In the genomic region with DNA sequence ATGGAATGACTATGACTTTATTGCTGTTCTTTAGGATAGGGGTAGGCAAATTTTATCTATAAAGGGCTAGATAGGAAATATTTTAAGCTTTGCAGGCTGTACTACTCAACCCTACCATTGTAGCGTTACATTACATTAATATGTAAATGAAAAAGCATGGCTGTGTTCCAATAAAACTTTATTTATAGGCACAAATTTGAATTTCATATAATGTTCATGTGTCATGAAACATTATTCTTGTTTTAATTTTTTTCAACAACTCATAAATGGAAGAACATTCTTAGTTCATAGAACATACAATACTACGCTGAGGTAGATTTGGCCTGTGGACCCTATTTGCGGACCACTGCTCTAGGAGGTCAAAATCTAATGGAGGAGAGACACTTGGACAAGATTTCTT, we compare ENCODE assay signal across 36 cellular contexts.
"Had no signal": no experiment of that assay in that cellular context is flagged by ENCODE, and none has a peak within 500 bp of the region (broad histone marks: within the 10 kb centered on the region; RNA-seq: fewer than 3 reads in every experiment).

No MANE protein-coding gene starts in this region.

- ATAC-seq: activated CD8-positive, alpha-beta T cell treated with anti-CD3 and anti-CD28 coated beads for 36 hours; activated naive CD4-positive, alpha-beta T cell treated with anti-CD3 and anti-CD28 coated beads, Interleukin-2, amount 50 U/mL, for 72 hours; activated T-cell treated with anti-CD3 and anti-CD28 coated beads, Interleukin-2, amount 50 U/mL, for 4 hours; activated T-cell treated with anti-CD3 and anti-CD28 coated beads, Interleukin-2, amount 50 U/mL, for 72 hours; activated T-helper 17 cell treated with anti-CD3 and anti-CD28 coated beads, Interleukin-2, amount 50 U/mL, for 72 hours; body of pancreas had no signal

- H3K4me1 ChIP-seq: adrenal gland, body of pancreas, breast epithelium had no signal

- DNase-seq: activated B cell treated with CpG ODN at 0.5 μM for 24 hours; activated CD4-positive, alpha-beta memory T cell treated with anti-CD3 and anti-CD28 coated beads for 36 hours; activated CD4-positive, alpha-beta T cell treated with anti-CD3 and anti-CD28 coated beads for 4 hours; activated CD4-positive, alpha-beta T cell treated with anti-CD3 and anti-CD28 coated beads, Interleukin-2, amount 10 ng/mL, durations not matched to agents 24 days and 14 days; activated CD4-positive, alpha-beta T cell treated with anti-CD3 and anti-CD28 coated beads, Interleukin-2, amount 50 U/mL, for 1 hour; activated CD4-positive, alpha-beta T cell treated with anti-CD3 and anti-CD28 coated beads, Interleukin-2, amount 50 U/mL, for 4 hours; activated CD4-positive, CD25-positive, alpha-beta regulatory T cell treated with anti-CD3 and anti-CD28 coated beads, Interleukin-2, amount 50 U/mL, for 72 hours; activated CD8-positive, alpha-beta memory T cell treated with anti-CD3 and anti-CD28 coated beads, Interleukin-2, amount 50 U/mL, for 4 hours; activated CD8-positive, alpha-beta T cell treated with anti-CD3 and anti-CD28 coated beads for 36 hours; activated effector memory CD4-positive, alpha-beta T cell treated with anti-CD3 and anti-CD28 coated beads, Interleukin-2, amount 50 U/mL, for 16 hours; activated gamma-delta T cell treated with Interleukin-2 at 50 U/mL for 16 hours; activated naive CD4-positive, alpha-beta T cell; activated naive CD4-positive, alpha-beta T cell treated with anti-CD3 and anti-CD28 coated beads for 36 hours; activated naive CD4-positive, alpha-beta T cell treated with anti-CD3 and anti-CD28 coated beads, Interleukin-2, amount 50 U/mL, for 16 hours; activated naive CD8-positive, alpha-beta T cell treated with anti-CD3 and anti-CD28 coated beads for 36 hours; activated T-cell treated with anti-CD3 and anti-CD28 coated beads for 4 hours; activated T-cell treated with anti-CD3 and anti-CD28 coated beads, Interleukin-2, amount 50 U/mL, for 1 hour; activated T-cell treated with anti-CD3 and anti-CD28 coated beads, Interleukin-2, amount 50 U/mL, for 4 hours; activated T-cell treated with anti-CD3 and anti-CD28 coated beads, Interleukin-2, amount 50 U/mL, for 72 hours; adrenal gland; amniotic stem cell; aorta; body of pancreas; brain microvascular endothelial cell; central memory CD4-positive, alpha-beta T cell; T-helper 2 cell; T-helper 9 cell had no signal

- H3K4me1 Mint-ChIP-seq: activated B cell treated with CpG ODN at 0.5 μM for 24 hours; activated CD4-positive, alpha-beta T cell treated with anti-CD3 and anti-CD28 coated beads, Interleukin-2, amount 10 ng/mL, durations not matched to agents 24 days and 14 days; activated naive CD8-positive, alpha-beta T cell treated with anti-CD3 and anti-CD28 coated beads for 36 hours; activated T-helper 17 cell treated with anti-CD3 and anti-CD28 coated beads, Interleukin-2, amount 50 U/mL, for 72 hours had no signal

- H3K4me3 ChIP-seq: adrenal gland, body of pancreas, breast epithelium had no signal

- H3K27me3 Mint-ChIP-seq: activated B cell treated with CpG ODN at 0.5 μM for 24 hours; activated CD4-positive, alpha-beta memory T cell treated with anti-CD3 and anti-CD28 coated beads for 36 hours; activated CD4-positive, alpha-beta T cell treated with anti-CD3 and anti-CD28 coated beads, Interleukin-2, amount 10 ng/mL, durations not matched to agents 24 days and 14 days; activated CD8-positive, alpha-beta T cell treated with anti-CD3 and anti-CD28 coated beads for 36 hours; activated T-helper 17 cell treated with anti-CD3 and anti-CD28 coated beads, Interleukin-2, amount 50 U/mL, for 72 hours had no signal

- H3K27ac ChIP-seq: adrenal gland, body of pancreas, brain microvascular endothelial cell, breast epithelium, VCaP had no signal

- H3K36me3 ChIP-seq: adrenal gland, brain microvascular endothelial cell, breast epithelium had no signal

- H3K27ac Mint-ChIP-seq: activated B cell treated with CpG ODN at 0.5 μM for 24 hours; activated CD4-positive, alpha-beta memory T cell treated with anti-CD3 and anti-CD28 coated beads for 36 hours; activated CD4-positive, alpha-beta T cell treated with anti-CD3 and anti-CD28 coated beads, Interleukin-2, amount 10 ng/mL, durations not matched to agents 24 days and 14 days; activated CD8-positive, alpha-beta T cell treated with anti-CD3 and anti-CD28 coated beads for 36 hours; activated naive CD4-positive, alpha-beta T cell treated with anti-CD3 and anti-CD28 coated beads for 36 hours; activated naive CD4-positive, alpha-beta T cell treated with anti-CD3 and anti-CD28 coated beads, Interleukin-2, amount 50 U/mL, for 72 hours; activated naive CD8-positive, alpha-beta T cell treated with anti-CD3 and anti-CD28 coated beads for 36 hours; activated T-cell treated with anti-CD3 and anti-CD28 coated beads, Interleukin-2, amount 50 U/mL, for 72 hours; activated T-helper 1 cell treated with anti-CD3 and anti-CD28 coated beads, Interleukin-12 subunit alpha, Interleukin-12 subunit beta, Interleukin-2, Interleukin-4 antibody, amounts not matched to agents 30 ng/mL and 10 ng/mL and 1 ng/mL, durations not matched to agents 14 hours and 24 hours and 36 hours; activated T-helper 17 cell treated with anti-CD3 and anti-CD28 coated beads, Interleukin-2, amount 50 U/mL, for 72 hours; T-helper 2 cell treated with Interferon-gamma antibody and Interleukin-4, amounts not matched to agents 5 μg/mL and 100 μg/mL, for 36 hours had no signal

- FAIRE-seq: astrocyte, colon, TTC549 had no signal

- H3K4me3 Mint-ChIP-seq: activated B cell treated with CpG ODN at 0.5 μM for 24 hours; activated CD4-positive, alpha-beta memory T cell treated with anti-CD3 and anti-CD28 coated beads for 36 hours; activated CD4-positive, alpha-beta T cell treated with anti-CD3 and anti-CD28 coated beads, Interleukin-2, amount 10 ng/mL, durations not matched to agents 24 days and 14 days; activated CD8-positive, alpha-beta T cell treated with anti-CD3 and anti-CD28 coated beads for 36 hours; activated naive CD4-positive, alpha-beta T cell treated with anti-CD3 and anti-CD28 coated beads for 36 hours; activated naive CD8-positive, alpha-beta T cell treated with anti-CD3 and anti-CD28 coated beads for 36 hours; activated T-cell treated with anti-CD3 and anti-CD28 coated beads, Interleukin-2, amount 50 U/mL, for 4 hours; activated T-cell treated with anti-CD3 and anti-CD28 coated beads, Interleukin-2, amount 50 U/mL, for 72 hours; activated T-helper 1 cell treated with anti-CD3 and anti-CD28 coated beads, Interleukin-12 subunit alpha, Interleukin-12 subunit beta, Interleukin-2, Interleukin-4 antibody, amounts not matched to agents 30 ng/mL and 10 ng/mL and 1 ng/mL, durations not matched to agents 14 hours and 24 hours and 36 hours; activated T-helper 17 cell treated with anti-CD3 and anti-CD28 coated beads, Interleukin-2, amount 50 U/mL, for 72 hours; T-helper 2 cell treated with Interferon-gamma antibody and Interleukin-4, amounts not matched to agents 5 μg/mL and 100 μg/mL, for 36 hours had no signal

- H3K27me3 ChIP-seq: adrenal gland, body of pancreas, brain microvascular endothelial cell, breast epithelium had no signal

- H3K36me3 Mint-ChIP-seq: activated CD4-positive, alpha-beta memory T cell treated with anti-CD3 and anti-CD28 coated beads for 36 hours; activated naive CD4-positive, alpha-beta T cell treated with anti-CD3 and anti-CD28 coated beads, Interleukin-2, amount 50 U/mL, for 72 hours; activated naive CD8-positive, alpha-beta T cell treated with anti-CD3 and anti-CD28 coated beads for 36 hours had no signal

- H3K9me3 ChIP-seq: body of pancreas, breast epithelium had no signal

- H3K9me3 Mint-ChIP-seq: activated B cell treated with CpG ODN at 0.5 μM for 24 hours; activated CD4-positive, alpha-beta memory T cell treated with anti-CD3 and anti-CD28 coated beads for 36 hours; activated CD4-positive, alpha-beta T cell treated with anti-CD3 and anti-CD28 coated beads, Interleukin-2, amount 10 ng/mL, durations not matched to agents 24 days and 14 days; activated CD8-positive, alpha-beta T cell treated with anti-CD3 and anti-CD28 coated beads for 36 hours; activated naive CD4-positive, alpha-beta T cell treated with anti-CD3 and anti-CD28 coated beads for 36 hours; activated naive CD4-positive, alpha-beta T cell treated with anti-CD3 and anti-CD28 coated beads, Interleukin-2, amount 50 U/mL, for 72 hours; activated T-cell treated with anti-CD3 and anti-CD28 coated beads, Interleukin-2, amount 50 U/mL, for 4 hours; activated T-helper 1 cell treated with anti-CD3 and anti-CD28 coated beads, Interleukin-12 subunit alpha, Interleukin-12 subunit beta, Interleukin-2, Interleukin-4 antibody, amounts not matched to agents 30 ng/mL and 10 ng/mL and 1 ng/mL, durations not matched to agents 14 hours and 24 hours and 36 hours; activated T-helper 17 cell treated with anti-CD3 and anti-CD28 coated beads, Interleukin-2, amount 50 U/mL, for 72 hours; T-helper 2 cell treated with Interferon-gamma antibody and Interleukin-4, amounts not matched to agents 5 μg/mL and 100 μg/mL, for 36 hours had no signal
